In genomic region chr3:154782151-154782550, GRCh38 we compare ENCODE assay signal across 30 cellular contexts.
"Had no signal": no experiment of that assay in that cellular context is flagged by ENCODE, and none has a peak within 500 bp of the region (broad histone marks: within the 10 kb centered on the region; RNA-seq: fewer than 3 reads in every experiment).

No MANE protein-coding gene starts in this region.

- H3K4me1 ChIP-seq: adrenal gland, body of pancreas had no signal

- H3K27me3 ChIP-seq: adrenal gland, body of pancreas, foreskin keratinocyte, gastrocnemius medialis had no signal

- H3K27ac ChIP-seq: foreskin keratinocyte, WERI-Rb-1 had no signal

- H3K36me3 ChIP-seq: adrenal gland, gastrocnemius medialis, WERI-Rb-1 had no signal

- H3K27ac Mint-ChIP-seq: activated B cell treated with CpG ODN at 0.5 μM for 24 hours; activated CD8-positive, alpha-beta T cell treated with anti-CD3 and anti-CD28 coated beads for 36 hours; activated naive CD4-positive, alpha-beta T cell treated with anti-CD3 and anti-CD28 coated beads for 36 hours; activated naive CD4-positive, alpha-beta T cell treated with anti-CD3 and anti-CD28 coated beads, Interleukin-2, amount 50 U/mL, for 24 hours; activated naive CD8-positive, alpha-beta T cell treated with anti-CD3 and anti-CD28 coated beads for 36 hours; activated naive CD8-positive, alpha-beta T cell treated with anti-CD3 and anti-CD28 coated beads, Interleukin-2, amount 50 U/mL, for 24 hours; activated T-helper 17 cell treated with anti-CD3 and anti-CD28 coated beads, Interleukin-2, amount 50 U/mL, for 72 hours; T-helper 17 cell; T-helper 2 cell treated with Interferon-gamma antibody and Interleukin-4, amounts not matched to agents 5 μg/mL and 100 μg/mL, for 36 hours had no signal

- H3K9me3 Mint-ChIP-seq: activated B cell treated with CpG ODN at 0.5 μM for 24 hours; activated CD8-positive, alpha-beta T cell treated with anti-CD3 and anti-CD28 coated beads for 36 hours; activated naive CD4-positive, alpha-beta T cell treated with anti-CD3 and anti-CD28 coated beads for 36 hours; activated naive CD4-positive, alpha-beta T cell treated with anti-CD3 and anti-CD28 coated beads, Interleukin-2, amount 50 U/mL, for 24 hours; activated naive CD8-positive, alpha-beta T cell treated with anti-CD3 and anti-CD28 coated beads for 36 hours; activated naive CD8-positive, alpha-beta T cell treated with anti-CD3 and anti-CD28 coated beads, Interleukin-2, amount 50 U/mL, for 24 hours; activated T-cell treated with anti-CD3 and anti-CD28 coated beads, Interleukin-2, amount 50 U/mL, for 4 hours; T-helper 2 cell treated with Interferon-gamma antibody and Interleukin-4, amounts not matched to agents 5 μg/mL and 100 μg/mL, for 36 hours had no signal

- H3K4me3 ChIP-seq: adrenal gland, body of pancreas, gastrocnemius medialis had no signal

- H3K4me3 Mint-ChIP-seq: activated B cell treated with CpG ODN at 0.5 μM for 24 hours; activated CD8-positive, alpha-beta T cell treated with anti-CD3 and anti-CD28 coated beads for 36 hours; activated naive CD4-positive, alpha-beta T cell treated with anti-CD3 and anti-CD28 coated beads for 36 hours; activated naive CD4-positive, alpha-beta T cell treated with anti-CD3 and anti-CD28 coated beads, Interleukin-2, amount 50 U/mL, for 24 hours; activated naive CD8-positive, alpha-beta T cell treated with anti-CD3 and anti-CD28 coated beads for 36 hours; activated naive CD8-positive, alpha-beta T cell treated with anti-CD3 and anti-CD28 coated beads, Interleukin-2, amount 50 U/mL, for 24 hours; activated T-cell treated with anti-CD3 and anti-CD28 coated beads, Interleukin-2, amount 50 U/mL, for 4 hours; activated T-helper 17 cell treated with anti-CD3 and anti-CD28 coated beads, Interleukin-2, amount 50 U/mL, for 72 hours; T-helper 17 cell; T-helper 2 cell treated with Interferon-gamma antibody and Interleukin-4, amounts not matched to agents 5 μg/mL and 100 μg/mL, for 36 hours had no signal

- ATAC-seq: activated CD4-positive, CD25-positive, alpha-beta regulatory T cell treated with anti-CD3 and anti-CD28 coated beads, Interleukin-2, amount 50 U/mL, for 24 hours; activated CD8-positive, alpha-beta T cell treated with anti-CD3 and anti-CD28 coated beads for 36 hours; activated naive CD8-positive, alpha-beta T cell treated with anti-CD3 and anti-CD28 coated beads, Interleukin-2, amount 50 U/mL, for 24 hours; activated T-cell treated with anti-CD3 and anti-CD28 coated beads, Interleukin-2, amount 50 U/mL, for 4 hours; activated T-helper 17 cell treated with anti-CD3 and anti-CD28 coated beads, Interleukin-2, amount 50 U/mL, for 72 hours; body of pancreas; esophagus mucosa; gastrocnemius medialis; T-helper 17 cell had no signal

- H3K9me3 ChIP-seq: adrenal gland, body of pancreas, gastrocnemius medialis had no signal

- H3K27me3 Mint-ChIP-seq: activated B cell treated with CpG ODN at 0.5 μM for 24 hours; activated CD8-positive, alpha-beta T cell treated with anti-CD3 and anti-CD28 coated beads for 36 hours; activated naive CD4-positive, alpha-beta T cell treated with anti-CD3 and anti-CD28 coated beads, Interleukin-2, amount 50 U/mL, for 24 hours; activated naive CD8-positive, alpha-beta T cell treated with anti-CD3 and anti-CD28 coated beads for 36 hours; activated naive CD8-positive, alpha-beta T cell treated with anti-CD3 and anti-CD28 coated beads, Interleukin-2, amount 50 U/mL, for 24 hours; activated T-helper 17 cell treated with anti-CD3 and anti-CD28 coated beads, Interleukin-2, amount 50 U/mL, for 72 hours; T-helper 17 cell had no signal

- H3K4me1 Mint-ChIP-seq: activated B cell treated with CpG ODN at 0.5 μM for 24 hours; activated naive CD4-positive, alpha-beta T cell treated with anti-CD3 and anti-CD28 coated beads, Interleukin-2, amount 50 U/mL, for 24 hours; activated naive CD8-positive, alpha-beta T cell treated with anti-CD3 and anti-CD28 coated beads for 36 hours; activated naive CD8-positive, alpha-beta T cell treated with anti-CD3 and anti-CD28 coated beads, Interleukin-2, amount 50 U/mL, for 24 hours; activated T-helper 17 cell treated with anti-CD3 and anti-CD28 coated beads, Interleukin-2, amount 50 U/mL, for 72 hours; T-helper 17 cell had no signal

- DNase-seq: activated B cell treated with CpG ODN at 0.5 μM for 24 hours; activated CD4-positive, alpha-beta T cell treated with anti-CD3 and anti-CD28 coated beads for 48 hours; activated CD4-positive, alpha-beta T cell treated with anti-CD3 and anti-CD28 coated beads, Interleukin-2, amount 50 U/mL, for 1 hour; activated CD4-positive, alpha-beta T cell treated with anti-CD3 and anti-CD28 coated beads, Interleukin-2, amount 50 U/mL, for 48 hours; activated CD8-positive, alpha-beta memory T cell treated with anti-CD3 and anti-CD28 coated beads for 24 hours; activated CD8-positive, alpha-beta T cell treated with anti-CD3 and anti-CD28 coated beads for 36 hours; activated effector memory CD4-positive, alpha-beta T cell treated with Interleukin-2 at 50 U/mL for 16 hours; activated naive CD4-positive, alpha-beta T cell treated with anti-CD3 and anti-CD28 coated beads for 36 hours; activated naive CD8-positive, alpha-beta T cell treated with anti-CD3 and anti-CD28 coated beads for 36 hours; activated naive CD8-positive, alpha-beta T cell treated with anti-CD3 and anti-CD28 coated beads, Interleukin-2, amount 50 U/mL, for 24 hours; activated T-cell treated with anti-CD3 and anti-CD28 coated beads, Interleukin-2, amount 50 U/mL, for 4 hours; adrenal gland; amygdala; aorta; body of pancreas; caudate nucleus; cortex of kidney; effector CD8-positive, alpha-beta T cell; foreskin keratinocyte; gastrocnemius medialis; glutamatergic neuron; T-helper 1 cell; T-helper 17 cell; T1000; WERI-Rb-1 had no signal
